In genomic region chr14:68977741-68978549, GRCh38 we compare ENCODE assay signal across 8 cellular contexts. TPM values are rescaled to one million over a fixed set of nuclear protein-coding genes. Genes with fewer than 3 reads are reported as not detected.
DNase-seq lines count a peak whose midpoint lies in the region; ATAC-seq and TF ChIP-seq lines count a peak whose summit lies in the region.

No MANE protein-coding gene starts in this region.

- H3K79me1 ChIP-seq in neuronal stem cell (ENCODE audit: low read depth, low read length) = peaks cover 22% of the 10 kb centered on the region

- H2BK12ac ChIP-seq in neuronal stem cell (ENCODE audit: low read length) = peak overlapping the region; percentile 11

- peak overlapping the region; percentile 95 for H2BK15ac ChIP-seq in neuronal stem cell (ENCODE audit: low read length)

- peak overlapping the region; percentile 82 to 99 (median 98) for H3K4me3 ChIP-seq in BLaER1 treated with 17β-estradiol and CSF1 and Interleukin-3, amounts not matched to agents 10 nM and 100 nM
- peak overlapping the region; percentile 96 for H3K4me3 ChIP-seq in GM23338
- peak overlapping the region; percentile 98 for H3K4me3 ChIP-seq in OCI-LY3 (ENCODE audit: low read length)
- peak overlapping the region; percentile 92 to 97 for H3K4me3 ChIP-seq in neuronal stem cell (ENCODE audit: low read length in 2 of 2)

- peak; percentile 80 for DNase-seq in GM23338 (ENCODE audit: low spot score)
- peak; percentile 76 for DNase-seq in activated effector memory CD4-positive, alpha-beta T cell treated with anti-CD3 and anti-CD28 coated beads, Interleukin-2, amount 50 U/mL, for 16 hours
- DNase-seq in fibroblast of the conjunctiva (ENCODE audit: low read depth) = peak; percentile 79
- peak; percentile 24 for DNase-seq in neuronal stem cell (ENCODE audit: low spot score)
- DNase-seq in NCI-H2107 treated with DMSO at 0.1 percent for 48 hours (lab: John Stamatoyannopoulos, UW; ENCODE audit: unreplicated experiment) = no peak

- peaks cover 13 to 53% (median 44%) of the 10 kb centered on the region in 11 experiments; a peak in 20 of 22 replicates for H4K20me1 ChIP-seq in BLaER1 treated with 17β-estradiol and CSF1 and Interleukin-3, amounts not matched to agents 10 nM and 100 nM
- H4K20me1 ChIP-seq in GM23338 (replicated peaks; ENCODE audit: insufficient read depth) (peaks cover 33% of the 10 kb centered on the region), OCI-LY3 (ENCODE audit: insufficient read depth, low read length) (no peaks in the 10 kb centered on the region)

- H3K27me3 Mint-ChIP-seq in GM23338 (ENCODE audit: insufficient read depth, low read depth, poor library complexity) = peaks cover 23% of the 10 kb centered on the region

- H3F3A ChIP-seq in GM23338 (replicated peaks; ENCODE audit: low read depth) = peaks cover 16% of the 10 kb centered on the region; the same call in 1 of the 2 replicates

- H3K79me2 ChIP-seq in GM23338 (replicated peaks; ENCODE audit: insufficient read depth) (peaks cover 55% of the 10 kb centered on the region), OCI-LY3 (ENCODE audit: low read length) (no peaks in the 10 kb centered on the region)

- no peak overlapping the region for H3K4ac ChIP-seq in neuronal stem cell (ENCODE audit: low read length)

- peak overlapping the region; percentile 91 for H3K4me3 Mint-ChIP-seq in GM23338

- no CpG with 5 or more reads among the region's 57 CpGs for WGBS in neuronal stem cell (ENCODE audit: extremely low coverage in 2 of 2, insufficient read length in 2 of 2, insufficient replicate concordance in 1 of 2), 2 donors

- H3K9ac ChIP-seq in BLaER1 treated with 17β-estradiol and CSF1 and Interleukin-3, amounts not matched to agents 10 nM and 100 nM = peak overlapping the region; percentile 82 to 93 (median 90)
- H3K9ac ChIP-seq in OCI-LY3 (ENCODE audit: low read length) (peak overlapping the region; percentile 95), neuronal stem cell (ENCODE audit: low read depth, low read length, poor library complexity) (peak overlapping the region; percentile 99)

- peak overlapping the region; percentile 98 for H3K18ac ChIP-seq in neuronal stem cell (ENCODE audit: low read length)

- peak overlapping the region; percentile 98 for H3K14ac ChIP-seq in neuronal stem cell (ENCODE audit: low read length)

- peak overlapping the region; percentile 94 for H3K27ac Mint-ChIP-seq in GM23338

- peaks cover 52% of the 10 kb centered on the region for H3K4me1 Mint-ChIP-seq in GM23338

- peak overlapping the region; percentile 41 for H4K91ac ChIP-seq in neuronal stem cell (ENCODE audit: low read depth, low read length, poor library complexity)

- no peak overlapping the region for H4K8ac ChIP-seq in neuronal stem cell (ENCODE audit: low read depth, low read length)

- peaks cover 27 to 37% (median 31%) of the 10 kb centered on the region in 10 experiments for H3K4me1 ChIP-seq in BLaER1 treated with 17β-estradiol and CSF1 and Interleukin-3, amounts not matched to agents 10 nM and 100 nM
- H3K4me1 ChIP-seq in GM23338 (ENCODE audit: insufficient read depth) = peaks cover 46% of the 10 kb centered on the region
- peaks cover 17% of the 10 kb centered on the region for H3K4me1 ChIP-seq in OCI-LY3 (ENCODE audit: low read length)
- peaks cover 21 to 29% of the 10 kb centered on the region in 2 donors for H3K4me1 ChIP-seq in neuronal stem cell (ENCODE audit: control insufficient read depth in 2 of 2, insufficient read depth in 1 of 2, low read depth in 1 of 2, low read length in 2 of 2)

- no peaks in the 10 kb centered on the region; the same call in 2 of the 3 replicates for H3K9me3 Mint-ChIP-seq in GM23338

- H2BK120ac ChIP-seq in neuronal stem cell (ENCODE audit: low read depth, low read length) = peak overlapping the region; percentile 47

- peak in 1 of 2 experiments; percentile 41; a peak in 2 of 4 replicates for TF ChIP-seq CTCF in GM23338 (conservative IDR thresholded peaks at IDR 0.05; ENCODE audit: low read depth in 2 of 2)
- no peak; the same call in 1 of the 2 replicates for TF ChIP-seq CTCF in OCI-LY3 (IDR thresholded peaks at IDR 0.05; ENCODE audit: low read depth, low read length)

- peak overlapping the region; percentile 64 for H2AK5ac ChIP-seq in neuronal stem cell (ENCODE audit: low read depth, low read length)

- peaks cover 22 to 39% (median 28%) of the 10 kb centered on the region in 11 experiments for H3K36me3 ChIP-seq in BLaER1 treated with 17β-estradiol and CSF1 and Interleukin-3, amounts not matched to agents 10 nM and 100 nM
- H3K36me3 ChIP-seq in GM23338 (ENCODE audit: insufficient read depth) = 0 out of 2 replicates have a peak, but pooled peaks cover 3% of the 10 kb centered on the region
- peaks cover 7% of the 10 kb centered on the region for H3K36me3 ChIP-seq in OCI-LY3 (replicated peaks; ENCODE audit: low read depth, low read length)
- H3K36me3 ChIP-seq in neuronal stem cell (replicated peaks in 1 of 2; ENCODE audit: control insufficient read depth in 2 of 2, insufficient read depth in 2 of 2, low read length in 2 of 2) = peaks cover 13 to 41% of the 10 kb centered on the region in 2 donors

- H2BK5ac ChIP-seq in neuronal stem cell (ENCODE audit: low read length) = peak overlapping the region; percentile 97

- H3K23ac ChIP-seq in neuronal stem cell (ENCODE audit: low read depth, low read length, poor library complexity) = peak overlapping the region; percentile 90

- H2AFZ ChIP-seq in GM23338 (no peak overlapping the region), OCI-LY3 (ENCODE audit: low read depth, low read length) (peak overlapping the region; percentile 82), neuronal stem cell (ENCODE audit: low read length) (peak overlapping the region; percentile 95)

- peak overlapping the region; percentile 62 to 95 (median 82) for H3K27ac ChIP-seq in BLaER1 treated with 17β-estradiol and CSF1 and Interleukin-3, amounts not matched to agents 10 nM and 100 nM
- peak overlapping the region; percentile 98 for H3K27ac ChIP-seq in GM23338 (ENCODE audit: low read depth)
- H3K27ac ChIP-seq in OCI-LY3 (ENCODE audit: low read length) = peak overlapping the region; percentile 56
- H3K27ac ChIP-seq in neuronal stem cell (replicated peaks; ENCODE audit: low read length) = peak overlapping the region; percentile 99

- H3K9me2 ChIP-seq in GM23338 (ENCODE audit: insufficient read depth) = peaks cover 4% of the 10 kb centered on the region; the same call in 1 of the 2 replicates

- peak overlapping the region; percentile 90 to 98 (median 96) for H3K4me2 ChIP-seq in BLaER1 treated with 17β-estradiol and CSF1 and Interleukin-3, amounts not matched to agents 10 nM and 100 nM
- H3K4me2 ChIP-seq in GM23338 (peak overlapping the region; percentile 88), OCI-LY3 (ENCODE audit: low read length) (peak overlapping the region; percentile 95), neuronal stem cell (ENCODE audit: insufficient read depth, low read length, poor library complexity, severe bottlenecking) (peak overlapping the region; percentile 82)

- peaks cover 15 to 23% (median 21%) of the 10 kb centered on the region in 11 experiments for H3K9me3 ChIP-seq in BLaER1 treated with 17β-estradiol and CSF1 and Interleukin-3, amounts not matched to agents 10 nM and 100 nM (replicated peaks in 1 of 11)
- H3K9me3 ChIP-seq in OCI-LY3 (ENCODE audit: insufficient read depth, low read length) (peaks cover 7% of the 10 kb centered on the region; the same call in 1 of the 2 replicates), neuronal stem cell (replicated peaks in 1 of 2; ENCODE audit: control insufficient read depth in 2 of 2, insufficient read depth in 1 of 2, low read depth in 1 of 2, low read length in 2 of 2) (peaks cover 0 to 3% of the 10 kb centered on the region in 2 donors)

- H3K27me3 ChIP-seq in BLaER1 treated with 17β-estradiol and CSF1 and Interleukin-3, amounts not matched to agents 10 nM and 100 nM = peaks cover 0 to 19% (median 12%) of the 10 kb centered on the region in 11 experiments; a peak in 20 of 22 replicates
- H3K27me3 ChIP-seq in GM23338 (ENCODE audit: insufficient read depth) = peaks cover 4% of the 10 kb centered on the region; the same call in 1 of the 2 replicates
- peaks cover 39% of the 10 kb centered on the region for H3K27me3 ChIP-seq in OCI-LY3 (ENCODE audit: low read depth, low read length)
- peaks cover 0 to 7% (median 0%) of the 10 kb centered on the region in 3 experiments for H3K27me3 ChIP-seq in neuronal stem cell (ENCODE audit: control insufficient read depth in 3 of 3, insufficient read depth in 3 of 3, low read depth in 1 of 3, low read length in 3 of 3)

- ATAC-seq in GM23338 = peak; percentile 12
- no peak for ATAC-seq in HG03571 (IDR thresholded peaks at IDR 0.05; ENCODE audit: unreplicated experiment)

- peaks cover 46% of the 10 kb centered on the region for H3K36me3 Mint-ChIP-seq in GM23338 (ENCODE audit: low read depth)

TF ChIP-seq in GM23338, 12 proteins besides CTCF, POLR2A, EP300 and RAD21 (continues in another document):
- TF ChIP-seq, protein P1, sequence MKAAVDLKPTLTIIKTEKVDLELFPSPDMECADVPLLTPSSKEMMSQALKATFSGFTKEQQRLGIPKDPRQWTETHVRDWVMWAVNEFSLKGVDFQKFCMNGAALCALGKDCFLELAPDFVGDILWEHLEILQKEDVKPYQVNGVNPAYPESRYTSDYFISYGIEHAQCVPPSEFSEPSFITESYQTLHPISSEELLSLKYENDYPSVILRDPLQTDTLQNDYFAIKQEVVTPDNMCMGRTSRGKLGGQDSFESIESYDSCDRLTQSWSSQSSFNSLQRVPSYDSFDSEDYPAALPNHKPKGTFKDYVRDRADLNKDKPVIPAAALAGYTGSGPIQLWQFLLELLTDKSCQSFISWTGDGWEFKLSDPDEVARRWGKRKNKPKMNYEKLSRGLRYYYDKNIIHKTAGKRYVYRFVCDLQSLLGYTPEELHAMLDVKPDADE (IDR thresholded peaks at IDR 0.05) = 0 out of 2 replicates have a peak, but pooled peaks have one; percentile 25
- TF ChIP-seq POLR2AphosphoS5 (IDR thresholded peaks at IDR 0.05; ENCODE audit: low read depth) = peak; percentile 63

RNA-seq across cellular contexts. Expression of gene ACTN1, which starts 1.2 kb away (rescaled TPM):
- total RNA-seq in GM23338 (2014; rRNA removed; shearing (Covaris generic)) = 257 and 280 TPM in 2 replicates
- 121 and 129 TPM in 2 replicates for polyA plus RNA-seq in GM23338 (2016; fragmentation: Nextera tagmentation; extraction: Ambion mirVana)
- polyA plus RNA-seq in neuronal stem cell (2013, experiment 1 of 2) = 88.8 TPM
- polyA plus RNA-seq in neuronal stem cell (2013, experiment 2 of 2) = 87.0 TPM
